Comparison of ENCODE assay signal across 13 cellular contexts in genomic region chr7:67937717-67938191, GRCh38.
DNase-seq lines count a peak whose midpoint lies in the region; ATAC-seq and TF ChIP-seq lines count a peak whose summit lies in the region.
"Had no signal": no experiment of that assay in that cellular context is flagged by ENCODE, and none has a peak within 500 bp of the region (broad histone marks: within the 10 kb centered on the region; RNA-seq: fewer than 3 reads in every experiment).

No MANE protein-coding gene starts in this region.

- H3K4me3 ChIP-seq in left ventricle myocardium inferior: peak overlapping the region; percentile 32
- no peak overlapping the region for H3K4me3 ChIP-seq in ectodermal cell (ENCODE audit: insufficient read depth, low read depth, low read length)
- H3K4me3 ChIP-seq: GM12878, tibial artery had no signal

- H3K27ac ChIP-seq in left ventricle myocardium inferior (replicated peaks): no peak overlapping the region
- peak overlapping the region; percentile 46 for H3K27ac ChIP-seq in ectodermal cell (ENCODE audit: insufficient read depth, low read depth, low read length, poor library complexity, severe bottlenecking)
- H3K27ac ChIP-seq: tibial artery had no signal

- H3K27ac Mint-ChIP-seq in mesothelial cell of epicardium: peak overlapping the region; percentile 67
- no peak overlapping the region for H3K27ac Mint-ChIP-seq in T-helper 2 cell treated with Interferon-gamma antibody and Interleukin-4, amounts not matched to agents 5 μg/mL and 100 μg/mL, for 36 hours

- peaks cover 5% of the 10 kb centered on the region for H3K9me3 Mint-ChIP-seq in mesothelial cell of epicardium
- peaks cover 36% of the 10 kb centered on the region for H3K9me3 Mint-ChIP-seq in T-helper 2 cell treated with Interferon-gamma antibody and Interleukin-4, amounts not matched to agents 5 μg/mL and 100 μg/mL, for 36 hours

- H3K4me1 ChIP-seq in left ventricle myocardium inferior: peaks cover 8% of the 10 kb centered on the region
- peaks cover 3% of the 10 kb centered on the region for H3K4me1 ChIP-seq in ectodermal cell (ENCODE audit: control insufficient read depth, insufficient read depth, low read length)

- peaks cover 11% of the 10 kb centered on the region for H3K4me1 Mint-ChIP-seq in mesothelial cell of epicardium
- H3K4me1 Mint-ChIP-seq in T-helper 2 cell treated with Interferon-gamma antibody and Interleukin-4, amounts not matched to agents 5 μg/mL and 100 μg/mL, for 36 hours (ENCODE audit: low read depth): no peaks in the 10 kb centered on the region

- H3K27me3 ChIP-seq in left ventricle myocardium inferior (ENCODE audit: low read depth) (peaks cover 19% of the 10 kb centered on the region), ectodermal cell (ENCODE audit: control insufficient read depth, insufficient read depth, low read length, poor library complexity, severe bottlenecking) (no peaks in the 10 kb centered on the region)
- H3K27me3 ChIP-seq: tibial artery had no signal

- H3K4me3 Mint-ChIP-seq in mesothelial cell of epicardium: no peak overlapping the region
- no peak overlapping the region for H3K4me3 Mint-ChIP-seq in T-helper 2 cell treated with Interferon-gamma antibody and Interleukin-4, amounts not matched to agents 5 μg/mL and 100 μg/mL, for 36 hours

- no peaks in the 10 kb centered on the region for H3K36me3 Mint-ChIP-seq in mesothelial cell of epicardium
- H3K36me3 Mint-ChIP-seq in T-helper 2 cell treated with Interferon-gamma antibody and Interleukin-4, amounts not matched to agents 5 μg/mL and 100 μg/mL, for 36 hours (ENCODE audit: low read depth): no peaks in the 10 kb centered on the region

- TF ChIP-seq CTCF in left ventricle myocardium inferior (IDR thresholded peaks at IDR 0.05; ENCODE audit: borderline replicate concordance): no peak
- TF ChIP-seq CTCF in mesothelial cell of epicardium (IDR thresholded peaks at IDR 0.05; ENCODE audit: unreplicated experiment): no peak

- ATAC-seq in left ventricle myocardium superior: no peak
- no peak for ATAC-seq in GM19455 (IDR thresholded peaks at IDR 0.05; ENCODE audit: unreplicated experiment)
- ATAC-seq in GM21723 (IDR thresholded peaks at IDR 0.05; ENCODE audit: unreplicated experiment): no peak
- ATAC-seq: GM12878 had no signal

- intact Hi-C loops in left ventricle myocardium inferior (cut with micrococcal nuclease): no loop called here
- intact Hi-C loops in left ventricle myocardium superior (cut with micrococcal nuclease): no loop called here

- H3K36me3 ChIP-seq in left ventricle myocardium inferior: no peaks in the 10 kb centered on the region
- H3K36me3 ChIP-seq in ectodermal cell (ENCODE audit: control insufficient read depth, insufficient read depth, low read length): no peaks in the 10 kb centered on the region
- H3K36me3 ChIP-seq: tibial artery had no signal

- DNase-seq in left ventricle myocardium inferior (peak; percentile 17), left ventricle myocardium superior (no peak), mesothelial cell of epicardium (ENCODE audit: low spot score in 2 of 2, unreplicated experiment in 2 of 2) (peak in 1 of 2 experiments; percentile 42), NCI-H2029 treated with DMSO at 0.1 percent for 48 hours (lab: John Stamatoyannopoulos, UW) (no peak)
- DNase-seq in T-helper 2 cell treated with Interferon-gamma antibody and Interleukin-4, amounts not matched to agents 5 μg/mL and 100 μg/mL, for 36 hours (ENCODE audit: low spot score): no peak
- DNase-seq: activated CD4-positive, CD25-positive, alpha-beta regulatory T cell; activated gamma-delta T cell; stimulated activated CD4-positive, alpha-beta T cell treated with anti-CD3 and anti-CD28 coated beads, Interleukin-2, amount 100 ng/mL, for 48 hours; tibial artery had no signal

- H3K27me3 Mint-ChIP-seq in mesothelial cell of epicardium (ENCODE audit: low read depth): no peaks in the 10 kb centered on the region
- H3K27me3 Mint-ChIP-seq in T-helper 2 cell treated with Interferon-gamma antibody and Interleukin-4, amounts not matched to agents 5 μg/mL and 100 μg/mL, for 36 hours (ENCODE audit: low read depth): no peaks in the 10 kb centered on the region

- WGBS in ectodermal cell, 2 experiments: 64 to 68% methylated on average over 6 of the region's 6 CpGs

- H3K9me3 ChIP-seq in left ventricle myocardium inferior (replicated peaks) (no peaks in the 10 kb centered on the region), ectodermal cell (ENCODE audit: control insufficient read depth, low read length) (no peaks in the 10 kb centered on the region)
- H3K9me3 ChIP-seq: tibial artery had no signal
